ENCODE assay signal across 17 cellular contexts in the genomic region with DNA sequence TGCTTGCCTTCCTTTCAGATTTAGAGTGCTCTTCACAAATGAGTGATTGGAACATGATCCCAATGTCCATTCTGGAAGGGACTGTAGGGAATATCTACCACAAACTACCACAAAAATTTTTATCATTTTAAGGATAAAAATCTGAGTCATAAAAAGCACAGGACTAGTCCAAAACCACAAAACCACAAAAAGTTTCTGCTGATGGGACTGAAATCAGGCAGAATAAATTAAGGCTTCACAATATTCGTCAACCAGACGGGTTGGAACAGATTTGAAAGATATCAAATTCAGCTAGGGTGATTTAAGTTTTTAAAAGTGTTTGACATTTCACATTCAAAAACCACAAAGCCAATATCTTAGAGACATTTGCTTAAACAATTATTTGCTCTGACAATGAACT.
DNase-seq lines count a peak whose midpoint lies in the region; ATAC-seq, FAIRE-seq and TF ChIP-seq lines count a peak whose summit lies in the region.
"Had no signal": no experiment of that assay in that cellular context is flagged by ENCODE, and none has a peak within 500 bp of the region (broad histone marks: within the 10 kb centered on the region; RNA-seq: fewer than 3 reads in every experiment).

No MANE protein-coding gene starts in this region.

- peaks cover 5% of the 10 kb centered on the region for H3K9me3 Mint-ChIP-seq in astrocyte (ENCODE audit: unreplicated experiment)
- peaks cover 0 to 3% of the 10 kb centered on the region in 2 donors for H3K9me3 Mint-ChIP-seq in activated T-cell treated with anti-CD3 and anti-CD28 coated beads, Interleukin-2, amount 50 U/mL, for 72 hours
- H3K9me3 Mint-ChIP-seq: activated T-helper 1 cell treated with anti-CD3 and anti-CD28 coated beads, Interleukin-12 subunit alpha, Interleukin-12 subunit beta, Interleukin-2, Interleukin-4 antibody, amounts not matched to agents 30 ng/mL and 10 ng/mL and 1 ng/mL, durations not matched to agents 14 hours and 24 hours and 36 hours had no signal

- H3K27me3 Mint-ChIP-seq in astrocyte (ENCODE audit: low read depth, unreplicated experiment) = no peaks in the 10 kb centered on the region
- no peaks in the 10 kb centered on the region for H3K27me3 Mint-ChIP-seq in activated T-cell treated with anti-CD3 and anti-CD28 coated beads, Interleukin-2, amount 50 U/mL, for 72 hours (ENCODE audit: low read depth)
- H3K27me3 Mint-ChIP-seq: central memory CD8-positive, alpha-beta T cell had no signal

- H3K4me3 Mint-ChIP-seq in astrocyte (ENCODE audit: unreplicated experiment) = no peak overlapping the region
- no peak overlapping the region for H3K4me3 Mint-ChIP-seq in activated T-cell treated with anti-CD3 and anti-CD28 coated beads, Interleukin-2, amount 50 U/mL, for 72 hours
- H3K4me3 Mint-ChIP-seq: activated T-helper 1 cell treated with anti-CD3 and anti-CD28 coated beads, Interleukin-12 subunit alpha, Interleukin-12 subunit beta, Interleukin-2, Interleukin-4 antibody, amounts not matched to agents 30 ng/mL and 10 ng/mL and 1 ng/mL, durations not matched to agents 14 hours and 24 hours and 36 hours; central memory CD8-positive, alpha-beta T cell had no signal

- H3K4me3 ChIP-seq in astrocyte (ENCODE audit: insufficient read depth, low read depth, low read length) = no peak overlapping the region
- no peak overlapping the region for H3K4me3 ChIP-seq in hepatocyte
- H3K4me3 ChIP-seq: thoracic aorta had no signal

- 82% methylated on average over 2 of the region's 2 CpGs for WGBS in hepatocyte (ENCODE audit: low lambda C conversion rate, missing lambda C conversion rate)

- H3K27ac Mint-ChIP-seq in astrocyte (ENCODE audit: unreplicated experiment) = no peak overlapping the region
- no peak overlapping the region for H3K27ac Mint-ChIP-seq in activated T-cell treated with anti-CD3 and anti-CD28 coated beads, Interleukin-2, amount 50 U/mL, for 72 hours
- H3K27ac Mint-ChIP-seq: activated T-helper 1 cell treated with anti-CD3 and anti-CD28 coated beads, Interleukin-12 subunit alpha, Interleukin-12 subunit beta, Interleukin-2, Interleukin-4 antibody, amounts not matched to agents 30 ng/mL and 10 ng/mL and 1 ng/mL, durations not matched to agents 14 hours and 24 hours and 36 hours had no signal

- H2AFZ ChIP-seq in astrocyte (ENCODE audit: low read depth, low read length) = no peak overlapping the region
- no peak overlapping the region for H2AFZ ChIP-seq in hepatocyte

- no peak for TF ChIP-seq CTCF in astrocyte (IDR thresholded peaks at IDR 0.05; ENCODE audit: insufficient read depth, low read depth, low read length)
- TF ChIP-seq CTCF in hepatocyte (IDR thresholded peaks at IDR 0.05; ENCODE audit: poor library complexity) = no peak

- no peak for ATAC-seq in activated T-cell treated with anti-CD3 and anti-CD28 coated beads, Interleukin-2, amount 50 U/mL, for 72 hours (replicated peaks in 1 of 2)
- ATAC-seq in HG02884 (IDR thresholded peaks at IDR 0.05; ENCODE audit: unreplicated experiment) = no peak

- H3K27ac ChIP-seq in astrocyte (ENCODE audit: low read depth, low read length) (no peak overlapping the region), hepatocyte (no peak overlapping the region)
- H3K27ac ChIP-seq: epithelial cell of prostate, thoracic aorta had no signal

- H3K79me2 ChIP-seq in astrocyte (ENCODE audit: insufficient read depth, low read length) (no peaks in the 10 kb centered on the region), hepatocyte (no peaks in the 10 kb centered on the region)

- H3K9me2 ChIP-seq in hepatocyte (replicated peaks; ENCODE audit: insufficient read depth) = no peaks in the 10 kb centered on the region

- H3K9me3 ChIP-seq in astrocyte (ENCODE audit: insufficient read depth, low read depth, low read length) (no peaks in the 10 kb centered on the region), hepatocyte (ENCODE audit: low read depth) (no peaks in the 10 kb centered on the region)
- H3K9me3 ChIP-seq: thoracic aorta had no signal

- peaks cover 20% of the 10 kb centered on the region for H3K4me1 Mint-ChIP-seq in astrocyte (ENCODE audit: low read depth, unreplicated experiment)
- no peaks in the 10 kb centered on the region for H3K4me1 Mint-ChIP-seq in activated T-cell treated with anti-CD3 and anti-CD28 coated beads, Interleukin-2, amount 50 U/mL, for 72 hours (ENCODE audit: low read depth)
- H3K4me1 Mint-ChIP-seq: central memory CD8-positive, alpha-beta T cell had no signal

- no peak overlapping the region for H3K9ac ChIP-seq in astrocyte (ENCODE audit: low read length)

- H3K4me2 ChIP-seq in astrocyte (ENCODE audit: low read length) (peak overlapping the region; percentile 33), hepatocyte (no peak overlapping the region)

- peak; percentile 87 for FAIRE-seq in astrocyte (lab: Jason Lieb, UNC)

- H3K36me3 Mint-ChIP-seq in astrocyte (ENCODE audit: low read depth, unreplicated experiment) = peaks cover 2% of the 10 kb centered on the region
- no peaks in the 10 kb centered on the region for H3K36me3 Mint-ChIP-seq in activated T-cell treated with anti-CD3 and anti-CD28 coated beads, Interleukin-2, amount 50 U/mL, for 72 hours (ENCODE audit: insufficient read depth in 2 of 2)

- no peaks in the 10 kb centered on the region for H3K27me3 ChIP-seq in astrocyte (ENCODE audit: insufficient read depth, low read length)
- no peaks in the 10 kb centered on the region for H3K27me3 ChIP-seq in hepatocyte

- DNase-seq in AG08395 (ENCODE audit: low spot score) = peak; percentile 54
- peak; percentile 82 for DNase-seq in HT1080 (ENCODE audit: low read depth)
- DNase-seq in astrocyte (ENCODE audit: low read depth) = peak; percentile 95
- DNase-seq in glomerular visceral epithelial cell (ENCODE audit: extremely low spot score) = peak; percentile 79
- DNase-seq in activated T-cell treated with anti-CD3 and anti-CD28 coated beads, Interleukin-2, amount 50 U/mL, for 72 hours = no peak
- no peak for DNase-seq in activated gamma-delta T cell treated with Interleukin-2 at 50 U/mL for 16 hours
- DNase-seq in hepatocyte (ENCODE audit: low spot score) = no peak
- DNase-seq: activated CD4-positive, alpha-beta T cell treated with anti-CD3 and anti-CD28 coated beads, Interleukin-2, amount 50 U/mL, for 4 hours; mesendoderm; NCI-H524; nucleus accumbens; T-helper 9 cell had no signal

- no peaks in the 10 kb centered on the region for H3K36me3 ChIP-seq in astrocyte (ENCODE audit: insufficient read depth, low read length)
- H3K36me3 ChIP-seq in hepatocyte (replicated peaks; ENCODE audit: insufficient read depth, low read depth) = no peaks in the 10 kb centered on the region
- H3K36me3 ChIP-seq: thoracic aorta had no signal

- peaks cover 3% of the 10 kb centered on the region for H3K4me1 ChIP-seq in astrocyte (ENCODE audit: insufficient read depth, low read length)
- no peaks in the 10 kb centered on the region for H3K4me1 ChIP-seq in hepatocyte (ENCODE audit: insufficient read depth)

- no peaks in the 10 kb centered on the region for H4K20me1 ChIP-seq in astrocyte (ENCODE audit: insufficient read depth, low read length)
- H4K20me1 ChIP-seq in hepatocyte (ENCODE audit: insufficient read depth, poor library complexity, severe bottlenecking) = no peaks in the 10 kb centered on the region

Comparison
In these comparisons a context has a peak if more than half of its experiments do, and no peak if none do; other contexts are left out.
1. DNase-seq: peak in AG08395 (single experiment), HT1080 (single experiment), astrocyte (single experiment) and glomerular visceral epithelial cell (single experiment); none in activated T-cell treated with anti-CD3 and anti-CD28 coated beads, Interleukin-2, amount 50 U/mL, for 72 hours (0 of 2), activated gamma-delta T cell treated with Interleukin-2 at 50 U/mL for 16 hours (single experiment) and hepatocyte (single experiment).